9 cellular contexts compared by ENCODE assay signal in the genomic region with DNA sequence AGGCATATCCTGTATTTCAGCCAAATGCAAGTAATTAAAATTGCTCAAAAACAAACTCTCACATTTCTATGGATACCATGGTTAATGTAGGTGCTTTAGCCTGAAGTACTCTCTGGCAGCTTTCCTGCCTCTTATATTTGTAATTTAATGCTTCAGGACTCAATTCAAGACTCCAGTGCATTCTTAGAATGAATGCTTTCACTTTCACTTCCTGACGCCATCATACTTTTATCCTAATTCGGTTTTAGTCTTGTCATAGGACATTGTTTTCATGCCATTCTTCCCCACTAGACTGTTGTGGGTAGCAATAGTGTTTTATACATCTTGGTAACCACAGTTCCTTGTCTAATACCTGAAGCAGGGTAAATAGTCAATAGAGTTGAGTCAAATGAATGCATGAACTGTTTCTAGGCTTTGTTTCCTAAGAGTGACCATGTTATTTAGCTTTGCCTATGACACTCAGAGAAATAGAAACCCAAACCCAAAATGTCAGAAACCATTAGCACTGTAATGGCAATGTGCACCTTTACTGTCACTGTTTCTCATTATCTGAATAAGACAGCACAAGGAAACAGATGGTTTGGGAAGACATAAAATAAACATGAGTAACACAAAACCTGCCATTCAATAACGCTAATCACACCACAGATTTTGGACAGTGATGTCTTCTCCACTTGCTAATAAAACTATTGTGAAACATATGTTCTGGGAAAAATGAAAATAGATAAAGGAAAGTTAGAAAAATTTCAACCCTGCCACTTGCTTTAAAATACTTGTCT.
A peak's percentile ranks its signal among the peaks of the same experiment; 100 is the strongest.
DNase-seq lines count a peak whose midpoint lies in the region; ATAC-seq and TF ChIP-seq lines count a peak whose summit lies in the region.
"Had no signal": no experiment of that assay in that cellular context is flagged by ENCODE, and none has a peak within 500 bp of the region (broad histone marks: within the 10 kb centered on the region; RNA-seq: fewer than 3 reads in every experiment).

No MANE protein-coding gene starts in this region.

- peak; percentile 55 for DNase-seq in HCEC 1CT
- no peak for DNase-seq in PC-9
- DNase-seq in fibroblast of the aortic adventitia (ENCODE audit: low read depth) = peak; percentile 55
- DNase-seq in HuH-7 (ENCODE audit: low spot score) = no peak
- DNase-seq in activated CD4-positive, alpha-beta T cell treated with anti-CD3 and anti-CD28 coated beads for 4 hours = no peak
- DNase-seq: activated CD4-positive, alpha-beta T cell treated with anti-CD3 and anti-CD28 coated beads, Interleukin-2, amount 50 U/mL, for 4 hours; stimulated activated CD4-positive, alpha-beta T cell treated with anti-CD3 and anti-CD28 coated beads, Interleukin-4, amount 100 ng/mL, for 4 hours had no signal

- BruUV-seq in PC-9 (replicated peaks; lab: Mats Ljungman, UMichigan) = no TSS peak

- H3K27ac ChIP-seq in PC-9 (no peak overlapping the region), subcutaneous abdominal adipose tissue (ENCODE audit: low read depth, low read length) (no peak overlapping the region)

- H3K4me3 ChIP-seq in PC-9 (peak overlapping the region; percentile 28; the same call in 1 of the 2 replicates), fibroblast of the aortic adventitia (ENCODE audit: low read depth, low read length) (peak overlapping the region; percentile 2), subcutaneous abdominal adipose tissue (ENCODE audit: low read depth in 1 of 5, low read length in 5 of 5) (peak overlapping the region; percentile 42 to 59 (median 49))

- no peak for ATAC-seq in GM18520 (IDR thresholded peaks at IDR 0.05; ENCODE audit: unreplicated experiment)

- no peak overlapping the region for H3K9ac ChIP-seq in subcutaneous abdominal adipose tissue (ENCODE audit: low read length in 5 of 5)

- peak overlapping the region; percentile 60 for H3K4me2 ChIP-seq in PC-9

- no peaks in the 10 kb centered on the region for H3F3A ChIP-seq in PC-9 (ENCODE audit: insufficient read depth, low read depth)

- no peaks in the 10 kb centered on the region for H3K9me2 ChIP-seq in PC-9 (ENCODE audit: insufficient read depth)

- intact Hi-C loops in PC-9 (cut with micrococcal nuclease; ENCODE audit: unreplicated experiment) = no loop called here

- no peaks in the 10 kb centered on the region for H3K9me3 ChIP-seq in PC-9 (ENCODE audit: insufficient read depth, low read depth)
- peaks cover 0 to 2% (median 0%) of the 10 kb centered on the region in 5 donors for H3K9me3 ChIP-seq in subcutaneous abdominal adipose tissue (ENCODE audit: control insufficient read depth in 5 of 5, low read length in 5 of 5)

- no peaks in the 10 kb centered on the region for H3K79me2 ChIP-seq in PC-9 (ENCODE audit: low read depth)

- no peaks in the 10 kb centered on the region for H4K20me1 ChIP-seq in PC-9 (ENCODE audit: insufficient read depth)

- TF ChIP-seq CTCF in PC-9 (conservative IDR thresholded peaks at IDR 0.05) (no peak), fibroblast of the aortic adventitia (IDR thresholded peaks at IDR 0.05; ENCODE audit: insufficient read depth, low read length) (no peak)

- CTCF ChIA-PET in PC-9 (lab: Charles Lee) = no interaction called here

- POLR2A ChIA-PET in PC-9 (lab: Charles Lee; ENCODE audit: unreplicated experiment) = no interaction called here

- H3K27me3 ChIP-seq in PC-9 (ENCODE audit: insufficient read depth, low read depth) (no peaks in the 10 kb centered on the region), subcutaneous abdominal adipose tissue (ENCODE audit: control insufficient read depth in 5 of 5, insufficient read depth in 4 of 5, low read length in 5 of 5) (no peaks in the 10 kb centered on the region)

- H3K4me1 ChIP-seq in PC-9 (replicated peaks; ENCODE audit: insufficient read depth) (no peaks in the 10 kb centered on the region), subcutaneous abdominal adipose tissue (ENCODE audit: control insufficient read depth in 5 of 5, insufficient read depth in 5 of 5, low read length in 5 of 5) (peaks cover 0 to 23% (median 5%) of the 10 kb centered on the region in 5 donors)

- no peaks in the 10 kb centered on the region for H3K36me3 ChIP-seq in PC-9 (ENCODE audit: low read depth)
- no peaks in the 10 kb centered on the region for H3K36me3 ChIP-seq in subcutaneous abdominal adipose tissue (ENCODE audit: control insufficient read depth in 5 of 5, insufficient read depth in 5 of 5, low read length in 5 of 5)

- H2AFZ ChIP-seq in PC-9 = no peak overlapping the region; the same call in 1 of the 2 replicates

Comparison
In these comparisons a context has a peak if more than half of its experiments do, and no peak if none do; other contexts are left out.
1. DNase-seq: peak in HCEC 1CT (single experiment) and fibroblast of the aortic adventitia (single experiment); none in PC-9 (0 of 2), HuH-7 (single experiment) and activated CD4-positive, alpha-beta T cell treated with anti-CD3 and anti-CD28 coated beads for 4 hours (0 of 2).
2. Peak in every context shown above with its lines, with median percentiles within 50 percentile points of each other: H3K4me3 ChIP-seq.